Comparison of ENCODE assay signal across 19 cellular contexts in the genomic region with DNA sequence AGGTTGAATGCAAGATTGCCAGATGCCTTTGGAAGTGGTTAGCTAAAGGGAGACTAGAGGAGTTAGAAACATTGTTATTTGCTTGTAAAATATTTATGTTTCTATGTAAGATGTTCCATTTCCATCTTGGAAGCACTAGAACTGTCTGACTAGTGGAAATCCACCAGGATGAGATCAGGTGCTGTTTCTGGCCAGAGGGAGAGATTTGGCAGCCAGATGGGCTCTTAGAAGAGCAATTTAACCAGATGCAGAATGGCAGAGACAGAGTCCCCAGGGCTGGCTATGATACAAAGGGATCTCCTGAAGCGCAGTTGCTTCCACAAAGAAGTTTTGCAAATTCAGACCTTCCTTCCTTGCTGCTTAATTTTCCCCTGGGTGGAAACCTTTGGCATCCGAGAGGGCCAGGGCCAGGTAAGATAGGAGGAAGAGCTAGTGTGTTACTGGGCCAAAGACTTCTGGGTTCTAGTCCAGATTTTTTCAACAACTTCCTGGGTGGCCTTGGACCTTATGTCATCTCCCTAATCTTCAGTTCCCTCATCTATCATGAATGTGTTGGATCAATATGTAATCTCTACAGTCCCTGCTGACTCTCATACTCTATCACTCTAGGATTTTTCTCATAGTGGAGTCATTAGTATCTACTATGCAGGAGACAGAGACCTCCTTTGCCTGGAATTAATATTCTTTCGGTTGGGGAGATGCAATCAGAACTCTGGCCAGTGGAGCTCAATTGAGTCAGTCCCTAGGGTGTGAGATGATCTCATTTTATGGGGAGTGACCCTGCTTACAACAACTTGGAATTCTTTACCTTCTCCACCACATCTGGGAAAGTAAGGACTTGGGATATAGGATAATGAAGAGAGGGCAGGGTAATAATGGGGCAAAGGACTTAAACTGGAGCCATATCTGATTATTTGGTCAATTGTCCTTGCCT. TPM values are rescaled to one million over a fixed set of nuclear protein-coding genes. Genes with fewer than 3 reads are reported as not detected.
A peak's percentile ranks its signal among the peaks of the same experiment; 100 is the strongest.
DNase-seq lines count a peak whose midpoint lies in the region; ATAC-seq and TF ChIP-seq lines count a peak whose summit lies in the region.
"Had no signal": no experiment of that assay in that cellular context is flagged by ENCODE, and none has a peak within 500 bp of the region (broad histone marks: within the 10 kb centered on the region; RNA-seq: fewer than 3 reads in every experiment).

No MANE protein-coding gene starts in this region.

- H3K27me3 ChIP-seq in Peyer's patch (no peaks in the 10 kb centered on the region), rectal smooth muscle tissue (ENCODE audit: control insufficient read depth, insufficient read depth, low read length) (no peaks in the 10 kb centered on the region), aorta (ENCODE audit: control insufficient read depth in 1 of 2, insufficient read depth in 2 of 2, low read length in 1 of 2) (no peaks in the 10 kb centered on the region)
- H3K27me3 ChIP-seq: dorsolateral prefrontal cortex had no signal

- H3K9ac ChIP-seq in rectal smooth muscle tissue (ENCODE audit: low read length) = no peak overlapping the region

- H3K27me3 Mint-ChIP-seq in glutamatergic neuron (ENCODE audit: unreplicated experiment) = peaks cover 11% of the 10 kb centered on the region

- H3K4me3 Mint-ChIP-seq in glutamatergic neuron (ENCODE audit: unreplicated experiment) = no peak overlapping the region
- H3K4me3 Mint-ChIP-seq: activated B cell treated with CpG ODN at 0.5 μM for 24 hours; activated naive CD4-positive, alpha-beta T cell treated with anti-CD3 and anti-CD28 coated beads, Interleukin-2, amount 50 U/mL, for 24 hours; IgD-negative memory B cell; nephron progenitor cell; stimulated activated naive CD8-positive, alpha-beta T cell treated with anti-CD3 and anti-CD28 coated beads, Interleukin-15, Interleukin-2, amounts not matched to agents 100 ng/mL and 50 ng/mL, for 24 hours had no signal

- no peaks in the 10 kb centered on the region for H3K36me3 Mint-ChIP-seq in glutamatergic neuron (ENCODE audit: unreplicated experiment)
- H3K36me3 Mint-ChIP-seq: activated naive CD4-positive, alpha-beta T cell treated with anti-CD3 and anti-CD28 coated beads, Interleukin-2, amount 50 U/mL, for 24 hours; IgD-negative memory B cell had no signal

- 63 to 70% methylated on average over 3 of the region's 3 CpGs for WGBS in aorta, 2 donors

- TF ChIP-seq CTCF in C4-2B (conservative IDR thresholded peaks at IDR 0.05) = no peak
- TF ChIP-seq CTCF in Peyer's patch (IDR thresholded peaks at IDR 0.05) = peak in 2 of 6 experiments; percentile 2 to 5
- TF ChIP-seq CTCF in glutamatergic neuron (IDR thresholded peaks at IDR 0.05; ENCODE audit: partially characterized antibody, unreplicated experiment) = no peak

- H3K4me1 ChIP-seq in Peyer's patch = peaks cover 0 to 19% (median 5%) of the 10 kb centered on the region in 4 donors
- H3K4me1 ChIP-seq in rectal smooth muscle tissue (ENCODE audit: control insufficient read depth, insufficient read depth, low read length) = peaks cover 21% of the 10 kb centered on the region
- H3K4me1 ChIP-seq in aorta (ENCODE audit: control insufficient read depth in 1 of 2, insufficient read depth in 2 of 2, low read length in 2 of 2) = peaks cover 0 to 2% of the 10 kb centered on the region in 2 donors

- peaks cover 8% of the 10 kb centered on the region for H3K9me3 Mint-ChIP-seq in glutamatergic neuron (ENCODE audit: unreplicated experiment)
- H3K9me3 Mint-ChIP-seq: activated B cell treated with CpG ODN at 0.5 μM for 24 hours; activated naive CD4-positive, alpha-beta T cell treated with anti-CD3 and anti-CD28 coated beads, Interleukin-2, amount 50 U/mL, for 24 hours; IgD-negative memory B cell; nephron progenitor cell; stimulated activated naive CD8-positive, alpha-beta T cell treated with anti-CD3 and anti-CD28 coated beads, Interleukin-15, Interleukin-2, amounts not matched to agents 100 ng/mL and 50 ng/mL, for 24 hours had no signal

- no peaks in the 10 kb centered on the region for H3K36me3 ChIP-seq in Peyer's patch
- no peaks in the 10 kb centered on the region for H3K36me3 ChIP-seq in rectal smooth muscle tissue (ENCODE audit: control insufficient read depth, insufficient read depth, low read length)
- no peaks in the 10 kb centered on the region for H3K36me3 ChIP-seq in aorta (ENCODE audit: control insufficient read depth in 1 of 2, insufficient read depth in 2 of 2, low read length in 1 of 2)

- DNase-seq in Peyer's patch = no peak
- peak; percentile 24 for DNase-seq in glutamatergic neuron
- DNase-seq in aorta = no peak
- DNase-seq in head of caudate nucleus = no peak
- DNase-seq in NOMO-1 treated with DMSO at 0.1 percent for 48 hours (lab: John Stamatoyannopoulos, UW; ENCODE audit: unreplicated experiment) = no peak
- DNase-seq: activated B cell treated with CpG ODN at 0.5 μM for 24 hours; activated T-cell treated with anti-CD3 and anti-CD28 coated beads, Interleukin-2, amount 50 U/mL, for 48 hours; NCI-H187; nephron progenitor cell; SHP77 treated with DMSO at 0.1 percent for 48 hours; stimulated activated CD4-positive, alpha-beta T cell treated with anti-CD3 and anti-CD28 coated beads, Interleukin-1b, Interleukin-23, amount 100 ng/mL, for 48 hours; T-helper 1 cell had no signal

- intact Hi-C loops in aorta (cut with DNase I) = loop anchor here (5.0 kb wide), 4 partner anchors 48 to 203 kb away; a partner anchor contains a TSS
- intact Hi-C loops in head of caudate nucleus (cut with DNase I) = loop anchor here (10.0 kb wide), 1 partner anchor 310 kb away; no protein-coding TSS in a partner anchor

- H3K4me3 ChIP-seq in Peyer's patch (no peak overlapping the region), rectal smooth muscle tissue (ENCODE audit: low read length) (no peak overlapping the region), aorta (ENCODE audit: low read length in 2 of 2) (no peak overlapping the region)
- H3K4me3 ChIP-seq: dorsolateral prefrontal cortex had no signal

- no peak overlapping the region for H3K27ac Mint-ChIP-seq in glutamatergic neuron (ENCODE audit: unreplicated experiment)
- H3K27ac Mint-ChIP-seq: activated B cell treated with CpG ODN at 0.5 μM for 24 hours; activated naive CD4-positive, alpha-beta T cell treated with anti-CD3 and anti-CD28 coated beads, Interleukin-2, amount 50 U/mL, for 24 hours; IgD-negative memory B cell; nephron progenitor cell; stimulated activated naive CD8-positive, alpha-beta T cell treated with anti-CD3 and anti-CD28 coated beads, Interleukin-15, Interleukin-2, amounts not matched to agents 100 ng/mL and 50 ng/mL, for 24 hours had no signal

- no peaks in the 10 kb centered on the region for H3K9me3 ChIP-seq in Peyer's patch
- H3K9me3 ChIP-seq in aorta (ENCODE audit: control insufficient read depth, low read length) = no peaks in the 10 kb centered on the region

- no peak for TF ChIP-seq POLR2A in Peyer's patch (IDR thresholded peaks at IDR 0.05)

- H3K27ac ChIP-seq in C4-2B = peak overlapping the region; percentile 89
- H3K27ac ChIP-seq in Peyer's patch = peak overlapping the region in 3 of 4 donors; percentile 40 to 79 (median 76)
- peak overlapping the region; percentile 65 for H3K27ac ChIP-seq in rectal smooth muscle tissue (ENCODE audit: low read depth, low read length)
- H3K27ac ChIP-seq in aorta (ENCODE audit: low read depth in 1 of 2, low read length in 2 of 2) = no peak overlapping the region

- ATAC-seq in aorta (ENCODE audit: low FRiP score) (no peak), GM19351 (IDR thresholded peaks at IDR 0.05; ENCODE audit: unreplicated experiment) (no peak)

- peaks cover 17% of the 10 kb centered on the region for H3K4me1 Mint-ChIP-seq in glutamatergic neuron (ENCODE audit: low read depth, unreplicated experiment)

RNA-seq across cellular contexts. Expression of a gene that starts 41.1 kb away (rescaled TPM):
- total RNA-seq in Peyer's patch (100 to 1,000 TPM in 1 of 4 donors, 10 to 100 TPM in 3; 43.7 to 156 (median 79.6) TPM), glutamatergic neuron (ENCODE audit: unreplicated experiment) (119 TPM), aorta (10 to 100 TPM; 84.4 to 91.1 TPM)
- 100 to 1,000 TPM; 183 to 191 TPM for polyA plus RNA-seq in aorta

Comparison
In these comparisons a context has a peak if more than half of its experiments do, and no peak if none do; other contexts are left out.
1. H3K27ac ChIP-seq: peak in C4-2B (single experiment), Peyer's patch (3 of 4) and rectal smooth muscle tissue (single experiment); none in aorta (0 of 2).